In the genomic region with DNA sequence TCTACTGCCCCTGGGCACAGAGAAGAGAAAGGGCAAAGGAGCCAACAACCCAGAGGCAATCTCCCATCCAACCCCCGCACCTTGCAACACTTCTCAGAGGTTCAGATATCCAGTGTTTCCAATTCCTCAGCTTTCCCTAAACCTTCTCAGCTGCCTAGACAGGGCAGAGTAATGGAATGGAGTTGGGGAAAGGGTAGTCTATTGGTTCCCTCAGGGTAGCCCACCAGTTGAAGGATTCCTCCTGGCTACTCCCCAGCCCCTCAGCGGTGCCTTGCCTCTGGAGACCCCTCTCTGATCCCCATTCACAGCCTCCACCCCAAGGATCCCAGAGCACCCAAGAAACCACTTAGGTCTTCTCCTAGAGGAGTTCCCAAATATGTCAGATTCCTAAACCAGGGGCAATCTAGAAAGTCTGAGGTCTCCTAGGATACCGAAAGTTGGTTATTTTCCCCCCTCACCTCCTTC, we compare ENCODE assay signal across 1 cellular context.
TF ChIP-seq lines count a peak whose summit lies in the region.

No MANE protein-coding gene starts in this region.

TF ChIP-seq in HCT116, 20 proteins besides CTCF, POLR2A, EP300 and RAD21 (continued from another document):
- TF ChIP-seq, protein P1, sequence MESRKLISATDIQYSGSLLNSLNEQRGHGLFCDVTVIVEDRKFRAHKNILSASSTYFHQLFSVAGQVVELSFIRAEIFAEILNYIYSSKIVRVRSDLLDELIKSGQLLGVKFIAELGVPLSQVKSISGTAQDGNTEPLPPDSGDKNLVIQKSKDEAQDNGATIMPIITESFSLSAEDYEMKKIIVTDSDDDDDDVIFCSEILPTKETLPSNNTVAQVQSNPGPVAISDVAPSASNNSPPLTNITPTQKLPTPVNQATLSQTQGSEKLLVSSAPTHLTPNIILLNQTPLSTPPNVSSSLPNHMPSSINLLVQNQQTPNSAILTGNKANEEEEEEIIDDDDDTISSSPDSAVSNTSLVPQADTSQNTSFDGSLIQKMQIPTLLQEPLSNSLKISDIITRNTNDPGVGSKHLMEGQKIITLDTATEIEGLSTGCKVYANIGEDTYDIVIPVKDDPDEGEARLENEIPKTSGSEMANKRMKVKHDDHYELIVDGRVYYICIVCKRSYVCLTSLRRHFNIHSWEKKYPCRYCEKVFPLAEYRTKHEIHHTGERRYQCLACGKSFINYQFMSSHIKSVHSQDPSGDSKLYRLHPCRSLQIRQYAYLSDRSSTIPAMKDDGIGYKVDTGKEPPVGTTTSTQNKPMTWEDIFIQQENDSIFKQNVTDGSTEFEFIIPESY (IDR thresholded peaks at IDR 0.05; ENCODE audit: extremely low read depth, insufficient replicate concordance, low read length), result no peak
